In the genomic region with DNA sequence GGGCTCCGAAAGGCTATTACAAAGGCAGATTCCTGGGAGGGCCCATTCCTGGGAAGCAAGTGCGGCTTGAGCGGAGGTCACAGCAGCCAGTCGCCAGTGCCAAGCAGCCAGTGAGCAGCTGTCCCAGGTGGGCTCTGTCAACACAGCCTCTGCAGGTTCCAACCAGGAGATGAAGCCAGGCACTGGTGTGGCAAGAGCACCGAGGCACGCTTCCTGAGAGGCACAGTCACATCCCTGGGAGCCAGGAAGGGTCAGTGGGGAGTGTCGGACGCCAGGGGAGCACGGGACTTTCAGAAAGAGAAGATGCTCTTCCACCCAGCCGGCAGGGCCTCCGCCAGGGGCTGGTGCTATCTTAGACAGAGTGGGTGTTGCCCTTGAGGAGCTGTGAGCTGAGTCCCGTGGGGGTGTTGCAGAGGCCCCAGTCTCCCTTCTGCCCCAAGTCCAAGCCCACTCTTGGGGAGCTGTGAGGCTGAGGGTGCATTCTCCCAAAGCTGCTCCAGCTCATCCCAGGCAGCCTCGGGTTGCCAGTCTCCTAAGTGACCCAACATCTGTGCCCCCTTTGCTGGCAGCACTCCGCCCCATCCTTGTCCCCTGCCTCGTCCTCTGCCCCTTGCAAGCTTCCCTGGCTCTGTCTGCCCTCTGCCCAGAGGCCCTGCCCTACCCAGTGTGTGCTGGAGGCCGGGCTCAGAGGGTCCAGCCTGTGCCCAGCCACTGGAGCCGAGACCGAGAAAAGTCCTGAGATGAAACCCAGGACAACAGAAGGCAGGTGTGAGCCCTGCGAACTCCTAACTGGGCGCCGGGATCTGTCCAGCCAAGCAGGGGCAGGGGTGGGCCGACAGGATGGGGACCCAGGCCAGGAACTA, we compare ENCODE assay signal across 19 cellular contexts. TPM values are rescaled to one million over a fixed set of nuclear protein-coding genes. Genes with fewer than 3 reads are reported as not detected.
DNase-seq lines count a peak whose midpoint lies in the region; ATAC-seq, FAIRE-seq and TF ChIP-seq lines count a peak whose summit lies in the region.
"Had no signal": no experiment of that assay in that cellular context is flagged by ENCODE, and none has a peak within 500 bp of the region (broad histone marks: within the 10 kb centered on the region; RNA-seq: fewer than 3 reads in every experiment).

No MANE protein-coding gene starts in this region.

- POLR2A ChIA-PET in HEK293 (lab: Yijun Ruan, JAX) = no interaction called here
- POLR2A ChIA-PET in H1 (lab: Charles Lee; ENCODE audit: partially characterized antibody) = interaction anchor here (1.8 to 13.3 kb wide), 3 partner anchors 6 to 14 kb away, joined by 5 to 126 read pairs (median 55); partner anchors contain the start of gene UBALD1

- in situ Hi-C loops in ACHN (cut with HindIII; ENCODE audit: low pct_ligation_motif_present, low pct_unique_long_range_greater_than_20kb, low sequenced_read_pairs) = no loop called here

- H3K18ac ChIP-seq in H1 (ENCODE audit: extremely low read depth, low read length) = no peak overlapping the region

- no peak overlapping the region for H4K91ac ChIP-seq in H1 (replicated peaks; ENCODE audit: insufficient read length, low read length)

- no peak for ATAC-seq in SK-N-SH treated with all-trans-retinoic acid at 6 μM for 48 hours
- ATAC-seq: CD8-positive, alpha-beta T cell had no signal

- H3K27me3 ChIP-seq in H1 (replicated peaks in 1 of 4; ENCODE audit: control insufficient read depth in 3 of 4, extremely low read depth in 1 of 4, insufficient read depth in 3 of 4, low read length in 3 of 4) (no peaks in the 10 kb centered on the region), osteoblast (ENCODE audit: insufficient read depth, low read length) (peaks cover 6% of the 10 kb centered on the region)

- H3K9me3 ChIP-seq in HEK293 (ENCODE audit: control insufficient read depth, insufficient read depth, low read depth, low read length) = no peaks in the 10 kb centered on the region
- no peaks in the 10 kb centered on the region for H3K9me3 ChIP-seq in H1 (ENCODE audit: insufficient read depth in 2 of 2, low read depth in 1 of 2, low read length in 1 of 2)
- no peaks in the 10 kb centered on the region for H3K9me3 ChIP-seq in osteoblast (ENCODE audit: low read depth, low read length)
- H3K9me3 ChIP-seq: Caco-2 had no signal

- DNase-seq in H1 (ENCODE audit: low read depth in 1 of 2, low spot score in 2 of 2) = no peak
- DNase-seq in osteoblast (ENCODE audit: insufficient read length, low spot score, missing footprints) = peak; percentile 64
- DNase-seq in D341Med (ENCODE audit: low spot score) = no peak
- no peak for DNase-seq in ACHN
- no peak for DNase-seq in activated CD4-positive, alpha-beta T cell treated with anti-CD3 and anti-CD28 coated beads for 4 hours
- DNase-seq: Caco-2; CD8-positive, alpha-beta T cell; DMS53; GF-D8; GOT3; HCEC 1CT; KG1 had no signal

- H3K4me1 ChIP-seq in HEK293 (ENCODE audit: control insufficient read depth, insufficient read depth, low read length) (no peaks in the 10 kb centered on the region), H1 (replicated peaks in 1 of 4; ENCODE audit: control insufficient read depth in 3 of 4, insufficient read depth in 4 of 4, low read length in 3 of 4) (peaks cover 0 to 19% (median 15%) of the 10 kb centered on the region in 4 experiments; a peak in 6 of 7 replicates), osteoblast (ENCODE audit: insufficient read depth, low read length) (peaks cover 2% of the 10 kb centered on the region)

- H2AFZ ChIP-seq in H1 (ENCODE audit: low read length) (no peak overlapping the region), osteoblast (ENCODE audit: low read length) (no peak overlapping the region)

- no peak overlapping the region for H2BK15ac ChIP-seq in H1 (ENCODE audit: low read length)

- H3K36me3 ChIP-seq in HEK293 (ENCODE audit: control insufficient read depth in 2 of 2, insufficient read depth in 1 of 2, low read length in 2 of 2) = peaks cover 0 to 24% of the 10 kb centered on the region in 2 experiments; a peak in 1 of 3 replicates
- H3K36me3 ChIP-seq in H1 (ENCODE audit: control insufficient read depth in 2 of 4, insufficient read depth in 4 of 4, low read length in 3 of 4) = peaks cover 2 to 20% (median 11%) of the 10 kb centered on the region in 4 experiments; a peak in 4 of 8 replicates
- H3K36me3 ChIP-seq in osteoblast (ENCODE audit: insufficient read depth, low read length) = no peaks in the 10 kb centered on the region

- H2AK5ac ChIP-seq in H1 (ENCODE audit: low read depth, low read length) = no peak overlapping the region

- H3K4me3 ChIP-seq in HEK293 (ENCODE audit: low read depth, low read length) (no peak overlapping the region), H1 (ENCODE audit: extremely low read depth in 1 of 4, insufficient read depth in 2 of 4, low read depth in 3 of 4, low read length in 4 of 4) (no peak overlapping the region), osteoblast (ENCODE audit: insufficient read depth, low read length) (no peak overlapping the region)

- WGBS in H1 (ENCODE audit: extremely low coverage in 1 of 2, insufficient coverage in 1 of 2, insufficient read length in 1 of 2, insufficient replicate concordance in 2 of 2, low coverage in 1 of 2, low lambda C conversion rate in 2 of 2, missing lambda C conversion rate in 1 of 2), 2 experiments = 96% methylated on average over 22 of the region's 22 CpGs; no CpG with 5 or more reads in 1 of the 2 experiments

- no peak overlapping the region for H3K4me2 ChIP-seq in H1 (ENCODE audit: insufficient read depth in 1 of 2, low read depth in 2 of 2, low read length in 2 of 2)
- no peak overlapping the region for H3K4me2 ChIP-seq in osteoblast (ENCODE audit: insufficient read depth, low read length)

- no peak overlapping the region for H3K56ac ChIP-seq in H1 (replicated peaks; ENCODE audit: insufficient read length, low read depth, low read length)

- no peak for TF ChIP-seq CTCF in HEK293 (tag by site-specific recombination; IDR thresholded peaks at IDR 0.05)
- no peak for TF ChIP-seq CTCF in H1 (IDR thresholded peaks at IDR 0.05; ENCODE audit: control extremely low read depth in 1 of 3, insufficient read depth in 1 of 3, low read depth in 1 of 3, low read length in 3 of 3)
- TF ChIP-seq CTCF in osteoblast (IDR thresholded peaks at IDR 0.05; ENCODE audit: extremely low read depth, low read depth, low read length) = no peak

- CTCF ChIA-PET in HEK293 (lab: Yijun Ruan, JAX) = interaction anchor here (0.6 to 1.1 kb wide), 3 partner anchors 11 to 742 kb away, joined by 3 to 6 read pairs (median 5); no protein-coding TSS in a partner anchor
- CTCF ChIA-PET in H1 (lab: Charles Lee; ENCODE audit: partially characterized antibody) = interaction anchor here (1.4 to 5.0 kb wide), 5 partner anchors 15 to 56 kb away, joined by 3 to 21 read pairs (median 3); partner anchors contain the start of gene MGRN1

- H3K23ac ChIP-seq in H1 (ENCODE audit: insufficient read length) = no peak overlapping the region

- TF ChIP-seq POLR2A in H1 (IDR thresholded peaks at IDR 0.05; ENCODE audit: control extremely low read depth in 1 of 2, low read depth in 2 of 2, low read length in 2 of 2) = peak in 1 of 2 experiments; percentile 56; a peak in 2 of 3 replicates

- no peak for TF ChIP-seq EP300 in H1 (IDR thresholded peaks at IDR 0.05; ENCODE audit: borderline replicate concordance in 1 of 2, low read depth in 2 of 2, low read length in 2 of 2)

- no peak overlapping the region for H4K5ac ChIP-seq in H1 (ENCODE audit: insufficient read length, low read depth, low read length)

- no peaks in the 10 kb centered on the region; the same call in 1 of the 2 replicates for H3K23me2 ChIP-seq in H1 (ENCODE audit: low read depth, low read length)

- no peak overlapping the region for H2BK20ac ChIP-seq in H1 (ENCODE audit: low read length)

- no peak overlapping the region; the same call in 1 of the 2 replicates for H4K8ac ChIP-seq in H1 (ENCODE audit: extremely low read depth, insufficient read depth, low read length)

- no peak overlapping the region for H3K27ac ChIP-seq in HEK293 (ENCODE audit: extremely low read depth, low read depth, low read length)
- H3K27ac ChIP-seq in H1 (ENCODE audit: low read depth, low read length) = no peak overlapping the region; the same call in 1 of the 2 replicates
- no peak overlapping the region for H3K27ac ChIP-seq in osteoblast (ENCODE audit: low read depth, low read length)

- H3K79me2 ChIP-seq in H1 (ENCODE audit: control insufficient read depth in 1 of 2, insufficient read depth in 2 of 2, low read length in 2 of 2) (peaks cover 8 to 32% of the 10 kb centered on the region in 2 experiments; a peak in 3 of 4 replicates), osteoblast (ENCODE audit: insufficient read depth, low read length) (peaks cover 26% of the 10 kb centered on the region)

- no peak for FAIRE-seq in H1 (lab: Jason Lieb, UNC)
- FAIRE-seq: A204.1, HTR-8/SVneo had no signal

- H2BK12ac ChIP-seq in H1 (ENCODE audit: low read depth, low read length) = no peak overlapping the region

- TF ChIP-seq RAD21 in H1 (IDR thresholded peaks at IDR 0.05 in 1 of 2, conservative IDR thresholded peaks at IDR 0.05 in 1 of 2; ENCODE audit: low read depth in 2 of 2, low read length in 2 of 2) = no peak

- H3K14ac ChIP-seq in H1 (ENCODE audit: insufficient read length) = no peak overlapping the region

- no peak overlapping the region for H3K4ac ChIP-seq in H1 (replicated peaks; ENCODE audit: insufficient read length, low read depth, low read length)

- no peak overlapping the region for H2BK5ac ChIP-seq in H1 (ENCODE audit: low read depth, low read length)

- peaks cover 5% of the 10 kb centered on the region; the same call in 1 of the 2 replicates for H3K79me1 ChIP-seq in H1 (ENCODE audit: low read depth, low read length)

- no peak overlapping the region for H3K9ac ChIP-seq in H1 (replicated peaks in 1 of 4; ENCODE audit: extremely low read depth in 1 of 4, low read depth in 3 of 4, low read length in 3 of 4)

- H4K20me1 ChIP-seq in H1 (replicated peaks in 1 of 2; ENCODE audit: control insufficient read depth in 1 of 2, insufficient read depth in 2 of 2, low read length in 2 of 2) (peaks cover 13 to 16% of the 10 kb centered on the region in 2 experiments), osteoblast (ENCODE audit: insufficient read depth, low read length) (peaks cover 28% of the 10 kb centered on the region)

- no peak overlapping the region for H2BK120ac ChIP-seq in H1 (replicated peaks; ENCODE audit: low read depth, low read length)

RNA-seq across cellular contexts. Expression of gene UBALD1, which starts 6.6 kb away (rescaled TPM):
- 52.2 and 62.0 TPM in 2 replicates for total RNA-seq in H1 (2021; fragmentation: NEBNext Ultra II Directional; extraction: Animal tissue kit (Norgen Biotek cat#: 25700))
- polyA plus RNA-seq in H1 (2011; rRNA removed) = 28.6 and 48.9 TPM in 2 replicates
- 20.7 TPM for polyA plus RNA-seq in H1 (2011; cell fraction: cytosol; rRNA removed)
- 44.3 TPM for polyA plus RNA-seq in H1 (2011; cell fraction: nucleus; rRNA removed)
- 31.3 to 45.9 TPM (median 41.7 TPM) in 4 replicates for polyA plus RNA-seq in H1 (2012, experiment 1 of 2)
- 25.4 TPM for polyA plus RNA-seq in H1 (2012, experiment 2 of 2)
- 36.1 TPM for polyA plus RNA-seq in H1 (2013, experiment 1 of 2)
- 36.7 TPM for polyA plus RNA-seq in H1 (2013, experiment 2 of 2)
- polyA minus RNA-seq in H1 (2011; rRNA and poly(A)+ RNA removed) = 3.9 and 5.5 TPM in 2 replicates
- polyA minus RNA-seq in H1 (2011; cell fraction: cytosol; rRNA and poly(A)+ RNA removed) = 28.0 TPM
- polyA minus RNA-seq in H1 (2011; cell fraction: nucleus; rRNA and poly(A)+ RNA removed) = 45.1 TPM
- 6.2 and 9.4 TPM in 2 replicates for total RNA-seq in osteoblast

RNA-seq across cellular contexts. Expression of gene MGRN1, which starts 16.6 kb away (rescaled TPM):
- total RNA-seq in H1 (2021; fragmentation: NEBNext Ultra II Directional; extraction: Animal tissue kit (Norgen Biotek cat#: 25700)) = 79.4 and 82.3 TPM in 2 replicates
- polyA plus RNA-seq in H1 (2011; rRNA removed) = 15.0 and 30.1 TPM in 2 replicates
- polyA plus RNA-seq in H1 (2011; cell fraction: cytosol; rRNA removed) = 12.4 TPM
- polyA plus RNA-seq in H1 (2011; cell fraction: nucleus; rRNA removed) = 33.9 TPM
- polyA plus RNA-seq in H1 (2012, experiment 1 of 2) = 39.5 to 72.9 TPM (median 65.4 TPM) in 4 replicates
- polyA plus RNA-seq in H1 (2012, experiment 2 of 2) = 52.0 TPM
- 46.7 TPM for polyA plus RNA-seq in H1 (2013, experiment 1 of 2)
- polyA plus RNA-seq in H1 (2013, experiment 2 of 2) = 47.1 TPM
- polyA minus RNA-seq in H1 (2011; rRNA and poly(A)+ RNA removed) = 17.9 and 22.6 TPM in 2 replicates
- 30.4 TPM for polyA minus RNA-seq in H1 (2011; cell fraction: cytosol; rRNA and poly(A)+ RNA removed)
- 30.7 TPM for polyA minus RNA-seq in H1 (2011; cell fraction: nucleus; rRNA and poly(A)+ RNA removed)
- 41.5 and 46.7 TPM in 2 replicates for total RNA-seq in osteoblast

RNA-seq across cellular contexts. Expression of gene C16orf96, which starts 51.9 kb away (rescaled TPM):
- 1.3 and 1.6 TPM in 2 replicates for total RNA-seq in H1 (2021; fragmentation: NEBNext Ultra II Directional; extraction: Animal tissue kit (Norgen Biotek cat#: 25700))
- 1.0 and 1.8 TPM in 2 replicates for polyA plus RNA-seq in H1 (2011; rRNA removed)
- 0.97 TPM for polyA plus RNA-seq in H1 (2011; cell fraction: cytosol; rRNA removed)
- 2.1 TPM for polyA plus RNA-seq in H1 (2011; cell fraction: nucleus; rRNA removed)
- 1.4 to 2.0 TPM (median 1.5 TPM) in 4 replicates for polyA plus RNA-seq in H1 (2012, experiment 1 of 2)
- polyA plus RNA-seq in H1 (2012, experiment 2 of 2) = 1.1 TPM
- 0.67 TPM for polyA plus RNA-seq in H1 (2013, experiment 1 of 2)
- polyA plus RNA-seq in H1 (2013, experiment 2 of 2) = 0.72 TPM
- polyA minus RNA-seq in H1 (2011; rRNA and poly(A)+ RNA removed) = 1.4 and 1.6 TPM in 2 replicates
- 1.5 TPM for polyA minus RNA-seq in H1 (2011; cell fraction: cytosol; rRNA and poly(A)+ RNA removed)
- 1.9 TPM for polyA minus RNA-seq in H1 (2011; cell fraction: nucleus; rRNA and poly(A)+ RNA removed)
- under 0.01 TPM in 1 of 2 replicates, not detected in the other for total RNA-seq in osteoblast
- polyA plus RNA-seq: AG04450, BJ, CD14-positive monocyte had no signal
